Comparison of ENCODE assay signal across 18 cellular contexts in genomic region chr16:54216268-54217187, GRCh38.
DNase-seq lines count a peak whose midpoint lies in the region; ATAC-seq and TF ChIP-seq lines count a peak whose summit lies in the region.
"Had no signal": no experiment of that assay in that cellular context is flagged by ENCODE, and none has a peak within 500 bp of the region (broad histone marks: within the 10 kb centered on the region; RNA-seq: fewer than 3 reads in every experiment).

No MANE protein-coding gene starts in this region.

- peaks cover 7% of the 10 kb centered on the region for H3K27me3 Mint-ChIP-seq in neural progenitor cell (ENCODE audit: insufficient read depth, low read depth)

- no peak for DNase-seq in IMR-90
- peak; percentile 47 for DNase-seq in fibroblast of the conjunctiva (ENCODE audit: low read depth)
- peak; percentile 67 for DNase-seq in left ventricle myocardium superior
- DNase-seq in testis, result peak; percentile 40
- no peak for DNase-seq in mesendoderm
- DNase-seq in neural progenitor cell (ENCODE audit: low spot score), result no peak
- DNase-seq: ACHN, COR-L47, HFFc6, MG63, NCI-H1092, NCI-H187 treated with DMSO at 0.1 percent for 48 hours, NCI-H2171, NCI-H446, NCI-H69, RPMI8226 had no signal

- H4K5ac ChIP-seq in IMR-90 (ENCODE audit: low read depth, low read length) (no peak overlapping the region), mesendoderm (ENCODE audit: low read length) (no peak overlapping the region)

- dilution Hi-C loops in IMR-90 (cut with HindIII; ENCODE audit: low sequenced_read_pairs, unreplicated experiment), result no loop called here

- no peak for TF ChIP-seq POLR2A in IMR-90 (IDR thresholded peaks at IDR 0.05; ENCODE audit: low read depth, low read length)
- TF ChIP-seq POLR2A in testis (IDR thresholded peaks at IDR 0.05), result no peak

- H3K36me3 ChIP-seq in IMR-90 (ENCODE audit: control insufficient read depth, insufficient read depth, low read length) (no peaks in the 10 kb centered on the region), testis (ENCODE audit: low read depth, missing control alignments) (no peaks in the 10 kb centered on the region), mesendoderm (ENCODE audit: control insufficient read depth, insufficient read depth, low read length) (no peaks in the 10 kb centered on the region), neural progenitor cell (no peaks in the 10 kb centered on the region)
- H3K36me3 ChIP-seq: MG63, SJSA1 had no signal

- H3K27ac Mint-ChIP-seq in neural progenitor cell, result no peak overlapping the region
- H3K27ac Mint-ChIP-seq: HFFc6 had no signal

- H3K4me2 ChIP-seq in IMR-90 (ENCODE audit: low read depth, low read length) (no peak overlapping the region), mesendoderm (ENCODE audit: low read length) (no peak overlapping the region), neural progenitor cell (no peak overlapping the region)

- no peaks in the 10 kb centered on the region for H3K9me1 ChIP-seq in IMR-90 (ENCODE audit: insufficient read depth, low read length)

- H3K4me1 ChIP-seq in IMR-90 (ENCODE audit: control insufficient read depth, insufficient read depth, low read length), result no peaks in the 10 kb centered on the region
- H3K4me1 ChIP-seq in testis, result no peaks in the 10 kb centered on the region
- no peaks in the 10 kb centered on the region for H3K4me1 ChIP-seq in mesendoderm (ENCODE audit: control insufficient read depth, low read depth, low read length)
- no peaks in the 10 kb centered on the region for H3K4me1 ChIP-seq in neural progenitor cell
- H3K4me1 ChIP-seq: SJSA1 had no signal

- H3K79me1 ChIP-seq in IMR-90 (ENCODE audit: low read depth in 1 of 2, low read length in 2 of 2) (no peaks in the 10 kb centered on the region), mesendoderm (ENCODE audit: low read length) (no peaks in the 10 kb centered on the region)

- POLR2A ChIA-PET in IMR-90 (lab: Charles Lee; ENCODE audit: unreplicated experiment), result no interaction called here

- no peak overlapping the region for H2AK9ac ChIP-seq in IMR-90 (replicated peaks; ENCODE audit: low read depth, low read length, poor library complexity)

- CTCF ChIA-PET in IMR-90 (lab: Yijun Ruan, JAX), result no interaction called here

- H3K14ac ChIP-seq in IMR-90 (replicated peaks; ENCODE audit: low read depth, low read length), result no peak overlapping the region

- no peak overlapping the region for H2AK5ac ChIP-seq in IMR-90 (ENCODE audit: low read depth, low read length)
- H2AK5ac ChIP-seq in mesendoderm (ENCODE audit: low read length), result no peak overlapping the region

- H4K20me1 ChIP-seq in IMR-90 (ENCODE audit: insufficient read depth, low read length), result no peaks in the 10 kb centered on the region
- no peaks in the 10 kb centered on the region for H4K20me1 ChIP-seq in neural progenitor cell (ENCODE audit: low read depth)

- H2BK120ac ChIP-seq in IMR-90 (ENCODE audit: low read depth, low read length) (no peak overlapping the region), mesendoderm (ENCODE audit: low read depth, low read length) (no peak overlapping the region)

- no peak overlapping the region for H4K91ac ChIP-seq in IMR-90 (ENCODE audit: insufficient read depth, low read depth, low read length)

- in situ Hi-C loops in IMR-90 (cut with MboI; ENCODE audit: low sequenced_read_pairs), result no loop called here

- H3K4me3 Mint-ChIP-seq in neural progenitor cell, result no peak overlapping the region
- H3K4me3 Mint-ChIP-seq: HFFc6 had no signal

- H3K79me2 ChIP-seq in mesendoderm (ENCODE audit: control insufficient read depth, insufficient read depth, low read length) (no peaks in the 10 kb centered on the region), neural progenitor cell (ENCODE audit: low read depth) (no peaks in the 10 kb centered on the region)

- H3K9me3 ChIP-seq in IMR-90 (ENCODE audit: control insufficient read depth, insufficient read depth, low read length) (no peaks in the 10 kb centered on the region; the same call in 1 of the 2 replicates), testis (no peaks in the 10 kb centered on the region), neural progenitor cell (ENCODE audit: low read depth) (no peaks in the 10 kb centered on the region)
- H3K9me3 ChIP-seq: MG63, SJSA1 had no signal

- H3K36me3 Mint-ChIP-seq in neural progenitor cell, result no peaks in the 10 kb centered on the region

- H3K27ac ChIP-seq in IMR-90 (ENCODE audit: insufficient read depth, low read length) (no peak overlapping the region), testis (no peak overlapping the region), mesendoderm (ENCODE audit: low read depth, low read length) (no peak overlapping the region), neural progenitor cell (no peak overlapping the region)
- H3K27ac ChIP-seq: SJSA1 had no signal

- H4K8ac ChIP-seq in IMR-90 (ENCODE audit: low read depth in 2 of 2, low read length in 2 of 2) (no peak overlapping the region), mesendoderm (ENCODE audit: low read depth, low read length) (no peak overlapping the region)

- no peak overlapping the region for H2BK15ac ChIP-seq in IMR-90 (ENCODE audit: low read depth, low read length)
- H2BK15ac ChIP-seq in mesendoderm (replicated peaks; ENCODE audit: low read depth), result no peak overlapping the region

- TF ChIP-seq RAD21 in IMR-90 (IDR thresholded peaks at IDR 0.05; ENCODE audit: low read length), result no peak

- H3K18ac ChIP-seq in IMR-90 (ENCODE audit: low read depth, low read length) (no peak overlapping the region), mesendoderm (ENCODE audit: low read length) (no peak overlapping the region)

- H2BK5ac ChIP-seq in IMR-90 (ENCODE audit: low read depth, low read length, poor library complexity, severe bottlenecking) (no peak overlapping the region), mesendoderm (ENCODE audit: low read length) (no peak overlapping the region)

- H3K4ac ChIP-seq in IMR-90 (ENCODE audit: low read depth, low read length), result no peak overlapping the region
- no peak overlapping the region for H3K4ac ChIP-seq in mesendoderm (ENCODE audit: low read depth, low read length)

- H3K27me3 ChIP-seq in IMR-90 (ENCODE audit: control insufficient read depth, insufficient read depth, low read length) (peaks cover 21% of the 10 kb centered on the region), testis (no peaks in the 10 kb centered on the region), mesendoderm (ENCODE audit: insufficient read depth, low read length, poor library complexity) (no peaks in the 10 kb centered on the region), neural progenitor cell (no peaks in the 10 kb centered on the region)

- H3F3A ChIP-seq in neural progenitor cell (ENCODE audit: low read depth), result no peaks in the 10 kb centered on the region

- H3K9ac ChIP-seq in IMR-90 (ENCODE audit: low read depth, low read length), result no peak overlapping the region
- H3K9ac ChIP-seq in mesendoderm (ENCODE audit: low read length), result no peak overlapping the region
- no peak overlapping the region for H3K9ac ChIP-seq in neural progenitor cell

- no peak overlapping the region for H3K4me3 ChIP-seq in IMR-90 (ENCODE audit: insufficient read depth, low read depth, low read length)
- H3K4me3 ChIP-seq in testis, result no peak overlapping the region
- H3K4me3 ChIP-seq in mesendoderm (ENCODE audit: low read length), result no peak overlapping the region
- H3K4me3 ChIP-seq in neural progenitor cell, result no peak overlapping the region
- H3K4me3 ChIP-seq: MG63, SJSA1 had no signal

- H3K4me1 Mint-ChIP-seq in neural progenitor cell, result peaks cover 6% of the 10 kb centered on the region

- no peak for ATAC-seq in IMR-90 (ENCODE audit: low read depth)
- peak; percentile 86 for ATAC-seq in left ventricle myocardium superior
- ATAC-seq in HG03280 (IDR thresholded peaks at IDR 0.05; ENCODE audit: unreplicated experiment), result no peak

- no peak overlapping the region for H3K23ac ChIP-seq in IMR-90 (ENCODE audit: low read depth, low read length)
- H3K23ac ChIP-seq in mesendoderm (ENCODE audit: low read length), result no peak overlapping the region

- no peak for TF ChIP-seq CTCF in IMR-90 (conservative IDR thresholded peaks at IDR 0.05; ENCODE audit: low read depth, low read length)
- TF ChIP-seq CTCF in testis (IDR thresholded peaks at IDR 0.05), result no peak
- no peak for TF ChIP-seq CTCF in neural progenitor cell (IDR thresholded peaks at IDR 0.05)

- peaks cover 2% of the 10 kb centered on the region for H3K9me3 Mint-ChIP-seq in neural progenitor cell
- H3K9me3 Mint-ChIP-seq: HFFc6 had no signal

- WGBS in IMR-90 (ENCODE audit: extremely low coverage in 2 of 2, insufficient read length in 1 of 2), 2 experiments, result 0% methylated on average over 1 of the region's 15 CpGs; no CpG with 5 or more reads in 1 of the 2 experiments
- WGBS in testis, 2 donors, result 36 to 51% methylated on average over 11 to 15 of the region's 15 CpGs
- no CpG with 5 or more reads among the region's 15 CpGs for WGBS in mesendoderm (ENCODE audit: extremely low coverage, insufficient coverage, low lambda C conversion rate)

- intact Hi-C loops in IMR-90 (cut with micrococcal nuclease) (no loop called here), left ventricle myocardium superior (cut with micrococcal nuclease) (no loop called here), testis (cut with DNase I; ENCODE audit: low total_unique reads) (no loop called here)

- H2AFZ ChIP-seq in IMR-90 (replicated peaks; ENCODE audit: low read length, poor library complexity) (peak overlapping the region; percentile 33), neural progenitor cell (replicated peaks) (no peak overlapping the region)

- H3K56ac ChIP-seq in IMR-90 (ENCODE audit: extremely low read depth, insufficient read depth, low read length) (no peak overlapping the region), mesendoderm (ENCODE audit: low read length) (no peak overlapping the region)

- H2BK20ac ChIP-seq in IMR-90 (ENCODE audit: low read depth, low read length), result no peak overlapping the region

- no TSS peak for BruUV-seq in IMR-90 (replicated peaks; lab: Mats Ljungman, UMichigan)

TF ChIP-seq in IMR-90, 13 proteins besides CTCF, POLR2A, EP300 and RAD21 (continues in another document):
- TF ChIP-seq MAZ (IDR thresholded peaks at IDR 0.05; ENCODE audit: borderline replicate concordance, low read depth, low read length) (no peak), CEBPB (IDR thresholded peaks at IDR 0.05; ENCODE audit: low read depth, low read length) (no peak), ELK1 (IDR thresholded peaks at IDR 0.05; ENCODE audit: borderline replicate concordance, low read depth, low read length) (no peak), RCOR1 (IDR thresholded peaks at IDR 0.05; ENCODE audit: insufficient replicate concordance, low read length) (no peak), MXI1 (IDR thresholded peaks at IDR 0.05; ENCODE audit: borderline replicate concordance, low read depth, low read length) (no peak), MAFK (IDR thresholded peaks at IDR 0.05; ENCODE audit: low read depth, low read length) (no peak)

Comparison
In these comparisons a context has a peak if more than half of its experiments do, and no peak if none do; other contexts are left out.
1. DNase-seq: peak in fibroblast of the conjunctiva (single experiment), left ventricle myocardium superior (single experiment) and testis (single experiment); none in IMR-90 (single experiment), mesendoderm (single experiment) and neural progenitor cell (single experiment).